ENCODE assay signal across 13 cellular contexts in the genomic region with DNA sequence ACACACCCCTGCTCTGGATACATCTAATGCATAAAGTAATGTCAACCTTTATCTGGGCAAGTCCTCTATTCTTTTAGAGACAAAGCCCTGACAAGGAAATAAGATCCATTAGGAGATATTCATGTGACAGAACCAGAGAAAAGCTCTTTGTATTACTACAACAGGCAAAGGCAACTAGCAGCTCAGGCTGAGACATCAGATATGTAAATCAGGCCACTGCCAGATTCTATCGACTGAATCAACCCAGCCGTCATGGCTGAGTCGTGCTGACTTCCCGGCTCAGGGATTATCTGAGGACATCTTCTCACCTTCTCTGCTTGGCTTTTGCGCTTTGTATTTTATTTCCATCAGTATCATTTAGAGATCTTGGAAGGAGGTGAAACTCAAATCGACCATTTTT.
DNase-seq lines count a peak whose midpoint lies in the region; ATAC-seq and TF ChIP-seq lines count a peak whose summit lies in the region.
"Had no signal": no experiment of that assay in that cellular context is flagged by ENCODE, and none has a peak within 500 bp of the region (broad histone marks: within the 10 kb centered on the region; RNA-seq: fewer than 3 reads in every experiment).

No MANE protein-coding gene starts in this region.

- no peak overlapping the region for H3T11ph ChIP-seq in H9 (ENCODE audit: low read length)

- H3K23me2 ChIP-seq in H9 (ENCODE audit: insufficient read length, low read depth, low read length, poor library complexity, severe bottlenecking), result no peaks in the 10 kb centered on the region

- H2BK5ac ChIP-seq in H9 (ENCODE audit: insufficient read length, low read length), result no peak overlapping the region

- no peak overlapping the region for H3K18ac ChIP-seq in H9 (ENCODE audit: insufficient read length, low read depth, low read length)

- no peaks in the 10 kb centered on the region for H4K20me1 ChIP-seq in H9 (ENCODE audit: control insufficient read depth, insufficient read depth, insufficient read length)

- no peak overlapping the region for H2AK5ac ChIP-seq in H9 (ENCODE audit: insufficient read length, low read length)

- no peak overlapping the region for H3K9ac ChIP-seq in H9 (ENCODE audit: extremely low read depth, insufficient read length, low read length)
- H3K9ac ChIP-seq in adipocyte (ENCODE audit: low read length), result no peak overlapping the region

- no peak overlapping the region for H4K5ac ChIP-seq in H9 (ENCODE audit: insufficient read length, low read depth, low read length)

- H4K8ac ChIP-seq in H9 (replicated peaks; ENCODE audit: insufficient read length, low read depth, low read length), result no peak overlapping the region

- intact Hi-C loops in psoas muscle (cut with DNase I), result no loop called here
- intact Hi-C loops in adrenal gland (cut with DNase I), result no loop called here
- intact Hi-C loops in left colon (cut with DNase I, micrococcal nuclease), result no loop called here

- H2AFZ ChIP-seq in H9 (ENCODE audit: low read length), result no peak overlapping the region
- H2AFZ ChIP-seq: PC-9 had no signal

- peak; percentile 39 for DNase-seq in H9
- peak; percentile 13 for DNase-seq in adipocyte (ENCODE audit: low read depth)
- peak in 28 of 51 donors; percentile 1 to 67 (median 20) for DNase-seq in hypothalamus (lab: John Stamatoyannopoulos, UW)
- no peak for DNase-seq in psoas muscle
- no peak for DNase-seq in HUDEP-2 (lab: John Stamatoyannopoulos, UW; ENCODE audit: unreplicated experiment in 76 of 76)
- DNase-seq in adrenal gland, result no peak
- no peak for DNase-seq in left colon
- DNase-seq: activated CD4-positive, alpha-beta T cell treated with anti-CD3 and anti-CD28 coated beads, Interleukin-2, amount 10 ng/mL, durations not matched to agents 7 days and 5 days; brain microvascular endothelial cell; CD8-positive, alpha-beta memory T cell; PC-9; T-helper 1 cell had no signal

- no peaks in the 10 kb centered on the region for H3K4me1 ChIP-seq in H9 (ENCODE audit: insufficient read depth, low read length)
- H3K4me1 ChIP-seq in adipocyte (ENCODE audit: control insufficient read depth, insufficient read depth, low read length), result peaks cover 15% of the 10 kb centered on the region
- H3K4me1 ChIP-seq in psoas muscle, result peaks cover 32% of the 10 kb centered on the region
- H3K4me1 ChIP-seq in adrenal gland (replicated peaks in 1 of 2), result peaks cover 0 to 4% of the 10 kb centered on the region in 2 donors

- peak; percentile 55 to 80 (median 74) for ATAC-seq in psoas muscle
- ATAC-seq in left colon, result no peak

- H2BK20ac ChIP-seq in H9 (ENCODE audit: low read depth, low read length, poor library complexity, severe bottlenecking), result no peak overlapping the region

- no peak overlapping the region for H3K4me3 Mint-ChIP-seq in H9
- H3K4me3 Mint-ChIP-seq: activated CD4-positive, alpha-beta T cell treated with anti-CD3 and anti-CD28 coated beads, Interleukin-2, amount 10 ng/mL, durations not matched to agents 7 days and 5 days; CD8-positive, alpha-beta memory T cell had no signal

- no peaks in the 10 kb centered on the region for H3K9me3 Mint-ChIP-seq in H9
- H3K9me3 Mint-ChIP-seq: activated CD4-positive, alpha-beta T cell treated with anti-CD3 and anti-CD28 coated beads, Interleukin-2, amount 10 ng/mL, durations not matched to agents 7 days and 5 days; CD8-positive, alpha-beta memory T cell had no signal

- H3K4me1 Mint-ChIP-seq in H9, result peaks cover 5 to 7% of the 10 kb centered on the region in 2 experiments
- H3K4me1 Mint-ChIP-seq: activated CD4-positive, alpha-beta T cell treated with anti-CD3 and anti-CD28 coated beads, Interleukin-2, amount 10 ng/mL, durations not matched to agents 7 days and 5 days; CD8-positive, alpha-beta memory T cell had no signal

- H3K4ac ChIP-seq in H9 (ENCODE audit: low read depth, low read length), result no peak overlapping the region

- H3K23ac ChIP-seq in H9 (ENCODE audit: insufficient read length, low read depth, low read length), result no peak overlapping the region

- no peak overlapping the region for H3K56ac ChIP-seq in H9 (ENCODE audit: insufficient read length, low read depth, low read length)

- TF ChIP-seq CTCF in H9 (conservative IDR thresholded peaks at IDR 0.05) (no peak), psoas muscle (IDR thresholded peaks at IDR 0.05) (no peak), adrenal gland (IDR thresholded peaks at IDR 0.05) (no peak)

- H4K91ac ChIP-seq in H9 (ENCODE audit: insufficient read length, low read depth, low read length), result no peak overlapping the region

- no CpG with 5 or more reads among the region's 6 CpGs for WGBS in H9 (ENCODE audit: extremely low coverage, insufficient read length, low lambda C conversion rate)
- WGBS in psoas muscle, 3 donors, result 39 to 57% (median 41%) methylated on average over 6 of the region's 6 CpGs
- 58 to 79% (median 71%) methylated on average over 6 of the region's 6 CpGs for WGBS in adrenal gland, 4 donors

- H3K9me3 ChIP-seq in H9 (ENCODE audit: control insufficient read depth, low read depth, low read length) (no peaks in the 10 kb centered on the region), adipocyte (ENCODE audit: control insufficient read depth, low read length) (no peaks in the 10 kb centered on the region), psoas muscle (no peaks in the 10 kb centered on the region), adrenal gland (replicated peaks in 1 of 3) (no peaks in the 10 kb centered on the region)
- H3K9me3 ChIP-seq: thoracic aorta had no signal

- H3K27me3 ChIP-seq in H9 (ENCODE audit: insufficient read depth, low read length) (no peaks in the 10 kb centered on the region), adipocyte (replicated peaks; ENCODE audit: control insufficient read depth, insufficient read depth, low read length) (no peaks in the 10 kb centered on the region), psoas muscle (ENCODE audit: insufficient read depth in 3 of 3, low read length in 2 of 3) (no peaks in the 10 kb centered on the region), adrenal gland (no peaks in the 10 kb centered on the region)
- H3K27me3 ChIP-seq: brain microvascular endothelial cell had no signal

- H2BK12ac ChIP-seq in H9 (ENCODE audit: insufficient read length, low read depth, low read length), result no peak overlapping the region

- no peaks in the 10 kb centered on the region for H3K36me3 Mint-ChIP-seq in H9 (ENCODE audit: insufficient read depth in 1 of 3, low read depth in 3 of 3)

- no peak overlapping the region for H3K27ac Mint-ChIP-seq in H9
- H3K27ac Mint-ChIP-seq: activated CD4-positive, alpha-beta T cell treated with anti-CD3 and anti-CD28 coated beads, Interleukin-2, amount 10 ng/mL, durations not matched to agents 7 days and 5 days; CD8-positive, alpha-beta memory T cell had no signal

- no peaks in the 10 kb centered on the region for H3K79me1 ChIP-seq in H9 (ENCODE audit: insufficient read depth, low read depth, low read length, poor library complexity, severe bottlenecking)

- TF ChIP-seq POLR2A in adrenal gland (IDR thresholded peaks at IDR 0.05), result no peak

- H3K4me2 ChIP-seq in H9 (ENCODE audit: insufficient read depth, insufficient read length, low read length), result no peak overlapping the region
- H3K4me2 ChIP-seq: PC-9 had no signal

- H3K27me3 Mint-ChIP-seq in H9 (ENCODE audit: low read depth), result no peaks in the 10 kb centered on the region
- H3K27me3 Mint-ChIP-seq: activated CD4-positive, alpha-beta T cell treated with anti-CD3 and anti-CD28 coated beads, Interleukin-2, amount 10 ng/mL, durations not matched to agents 7 days and 5 days had no signal

- H3K27ac ChIP-seq in H9 (ENCODE audit: insufficient read length, low read depth, low read length) (no peak overlapping the region), psoas muscle (no peak overlapping the region), adrenal gland (no peak overlapping the region)
- H3K27ac ChIP-seq: brain microvascular endothelial cell, PC-9, thoracic aorta had no signal

- no peak overlapping the region for H2BK15ac ChIP-seq in H9 (ENCODE audit: low read depth, low read length)

- no peak overlapping the region for H2BK120ac ChIP-seq in H9 (ENCODE audit: low read depth, low read length, poor library complexity, severe bottlenecking)

- H3K14ac ChIP-seq in H9 (ENCODE audit: insufficient read depth, low read length), result no peak overlapping the region

- H3K79me2 ChIP-seq in H9 (ENCODE audit: insufficient read depth, low read length), result no peaks in the 10 kb centered on the region

- H3K36me3 ChIP-seq in adipocyte (ENCODE audit: control insufficient read depth, insufficient read depth, low read length, severe bottlenecking), result no peaks in the 10 kb centered on the region
- H3K36me3 ChIP-seq in psoas muscle (ENCODE audit: insufficient read depth in 1 of 2, low read depth in 1 of 2), result no peaks in the 10 kb centered on the region
- H3K36me3 ChIP-seq in adrenal gland (replicated peaks in 1 of 2), result no peaks in the 10 kb centered on the region
- H3K36me3 ChIP-seq: brain microvascular endothelial cell, thoracic aorta had no signal

- H3K4me3 ChIP-seq in adipocyte (ENCODE audit: low read length), result no peak overlapping the region
- no peak overlapping the region for H3K4me3 ChIP-seq in psoas muscle
- H3K4me3 ChIP-seq in adrenal gland, result no peak overlapping the region
- H3K4me3 ChIP-seq: PC-9, thoracic aorta had no signal

Comparison
In these comparisons a context has a peak if more than half of its experiments do, and no peak if none do; other contexts are left out.
1. DNase-seq: peak in H9 (single experiment), adipocyte (single experiment) and hypothalamus (28 of 51); none in psoas muscle (0 of 2), HUDEP-2 (0 of 76), adrenal gland (0 of 7) and left colon (0 of 2).